14 cellular contexts compared by ENCODE assay signal in genomic region chr3:73520931-73521461, GRCh38.
DNase-seq lines count a peak whose midpoint lies in the region; ATAC-seq and TF ChIP-seq lines count a peak whose summit lies in the region.
"Had no signal": no experiment of that assay in that cellular context is flagged by ENCODE, and none has a peak within 500 bp of the region (broad histone marks: within the 10 kb centered on the region; RNA-seq: fewer than 3 reads in every experiment).

No MANE protein-coding gene starts in this region.

- in situ Hi-C loops in GM23248 (cut with MboI): no loop called here

- H3K4me2 ChIP-seq in GM23248 (ENCODE audit: unreplicated experiment): peak overlapping the region; percentile 47

- H3K4me3 ChIP-seq in GM23248: peak overlapping the region; percentile 40
- peak overlapping the region in 13 of 59 donors; percentile 2 to 41 (median 15) for H3K4me3 ChIP-seq in dorsolateral prefrontal cortex
- H3K4me3 ChIP-seq in subcutaneous abdominal adipose tissue (ENCODE audit: low read depth in 1 of 5, low read length in 5 of 5): peak overlapping the region in 3 of 5 donors; percentile 16 to 54 (median 34)
- H3K4me3 ChIP-seq in A673 (ENCODE audit: low read depth, low read length, poor library complexity, severe bottlenecking): no peak overlapping the region
- H3K4me3 ChIP-seq: SJSA1 had no signal

- CTCF ChIA-PET in A673 (lab: Charles Lee): no interaction called here

- no peaks in the 10 kb centered on the region for H4K20me1 ChIP-seq in GM23248 (ENCODE audit: insufficient read depth)

- no TSS peak for BruUV-seq in A673 (replicated peaks; lab: Mats Ljungman, UMichigan)

- H3K9ac ChIP-seq in GM23248 (peak overlapping the region; percentile 36), subcutaneous abdominal adipose tissue (ENCODE audit: low read length in 5 of 5) (no peak overlapping the region)

- H3K9me2 ChIP-seq in GM23248 (ENCODE audit: insufficient read depth): 0 out of 2 replicates have a peak, but pooled peaks cover 4% of the 10 kb centered on the region

- H2AFZ ChIP-seq in GM23248: peak overlapping the region; percentile 47; the same call in 1 of the 2 replicates

- H3K27me3 ChIP-seq in GM23248 (replicated peaks; ENCODE audit: insufficient read depth): no peaks in the 10 kb centered on the region
- H3K27me3 ChIP-seq in dorsolateral prefrontal cortex: no peaks in the 10 kb centered on the region
- no peaks in the 10 kb centered on the region for H3K27me3 ChIP-seq in subcutaneous abdominal adipose tissue (ENCODE audit: control insufficient read depth in 5 of 5, insufficient read depth in 4 of 5, low read length in 5 of 5)
- H3K27me3 ChIP-seq in A673 (replicated peaks; ENCODE audit: insufficient read depth, low read depth, low read length, poor library complexity): no peaks in the 10 kb centered on the region
- H3K27me3 ChIP-seq: SJSA1 had no signal

- H3K79me2 ChIP-seq in GM23248 (ENCODE audit: insufficient read depth): peaks cover 70% of the 10 kb centered on the region

- no peaks in the 10 kb centered on the region for H3K36me3 ChIP-seq in GM23248 (ENCODE audit: low read depth)
- peaks cover 0 to 3% (median 0%) of the 10 kb centered on the region in 5 donors for H3K36me3 ChIP-seq in subcutaneous abdominal adipose tissue (ENCODE audit: control insufficient read depth in 5 of 5, insufficient read depth in 5 of 5, low read length in 5 of 5)
- H3K36me3 ChIP-seq in A673 (ENCODE audit: insufficient read depth, low read length, poor library complexity, severe bottlenecking): no peaks in the 10 kb centered on the region
- H3K36me3 ChIP-seq: SJSA1 had no signal

- POLR2A ChIA-PET in A673 (lab: Charles Lee; ENCODE audit: low non-redundant PET): no interaction called here

- peaks cover 12% of the 10 kb centered on the region; the same call in 1 of the 2 replicates for H3F3A ChIP-seq in GM23248 (ENCODE audit: insufficient read depth)

- H3K27ac ChIP-seq in GM23248: peak overlapping the region; percentile 29
- peak overlapping the region in 45 of 59 donors; percentile 6 to 80 (median 60) for H3K27ac ChIP-seq in dorsolateral prefrontal cortex
- peak overlapping the region; percentile 54 for H3K27ac ChIP-seq in subcutaneous abdominal adipose tissue (ENCODE audit: low read depth, low read length)
- no peak overlapping the region for H3K27ac ChIP-seq in A673 (ENCODE audit: low read depth, low read length, poor library complexity, severe bottlenecking)
- H3K27ac ChIP-seq: SJSA1 had no signal

- H3K4me1 ChIP-seq in GM23248 (ENCODE audit: insufficient read depth) (peaks cover 14% of the 10 kb centered on the region; the same call in 1 of the 2 replicates), subcutaneous abdominal adipose tissue (ENCODE audit: control insufficient read depth in 5 of 5, insufficient read depth in 5 of 5, low read length in 5 of 5) (peaks cover 0 to 25% (median 15%) of the 10 kb centered on the region in 5 donors), A673 (ENCODE audit: insufficient read depth, low read length, poor library complexity, severe bottlenecking) (no peaks in the 10 kb centered on the region)
- H3K4me1 ChIP-seq: Caco-2, SJSA1 had no signal

- no peak for ATAC-seq in HG02938 (IDR thresholded peaks at IDR 0.05; ENCODE audit: unreplicated experiment)
- no peak for ATAC-seq in HG02763 (IDR thresholded peaks at IDR 0.05; ENCODE audit: unreplicated experiment)

- DNase-seq in GM23248 (peak; percentile 69), dorsolateral prefrontal cortex (peak in 6 of 10 donors; percentile 34 to 69 (median 62)), medulla oblongata (ENCODE audit: extremely low spot score) (peak; percentile 56), AG08396 (ENCODE audit: low spot score) (no peak), A673 (ENCODE audit: low spot score) (no peak)
- DNase-seq: activated CD4-positive, alpha-beta T cell treated with anti-CD3 and anti-CD28 coated beads for 48 hours; Caco-2; effector memory CD4-positive, alpha-beta T cell; Kasumi-1; NCI-H345 had no signal

- intact Hi-C loops in dorsolateral prefrontal cortex (cut with DNase I): no loop called here
- intact Hi-C loops in A673 (cut with micrococcal nuclease; ENCODE audit: unreplicated experiment): no loop called here

- TF ChIP-seq CTCF in dorsolateral prefrontal cortex (IDR thresholded peaks at IDR 0.05 in 54 of 56, conservative IDR thresholded peaks at IDR 0.05 in 2 of 56; ENCODE audit: low read depth in 1 of 56, partially characterized antibody in 56 of 56) (peak in 2 of 56 donors; percentile 4 to 5), A673 (conservative IDR thresholded peaks at IDR 0.05; ENCODE audit: low read depth, low read length) (no peak)

- no peaks in the 10 kb centered on the region for H3K9me3 ChIP-seq in GM23248 (ENCODE audit: low read depth)
- H3K9me3 ChIP-seq in subcutaneous abdominal adipose tissue (ENCODE audit: control insufficient read depth in 5 of 5, low read length in 5 of 5): peaks cover 0 to 4% (median 0%) of the 10 kb centered on the region in 5 donors
- H3K9me3 ChIP-seq in A673 (ENCODE audit: low read depth, low read length, poor library complexity, severe bottlenecking): no peaks in the 10 kb centered on the region
- H3K9me3 ChIP-seq: Caco-2, SJSA1 had no signal

- 4 to 8% methylated on average over 13 of the region's 13 CpGs for WGBS in GM23248 (ENCODE audit: low coverage in 1 of 2, low lambda C conversion rate in 2 of 2, missing lambda C conversion rate in 2 of 2), 2 experiments

Comparison
In these comparisons a context has a peak if more than half of its experiments do, and no peak if none do; other contexts are left out.
1. DNase-seq: peak in GM23248 (single experiment), dorsolateral prefrontal cortex (6 of 10) and medulla oblongata (single experiment); none in AG08396 (single experiment) and A673 (single experiment).